Comparison of ENCODE assay signal across 9 cellular contexts in genomic region chr20:18466894-18467678, GRCh38.
A peak's percentile ranks its signal among the peaks of the same experiment; 100 is the strongest.
DNase-seq lines count a peak whose midpoint lies in the region; ATAC-seq and FAIRE-seq lines count a peak whose summit lies in the region.
"Had no signal": no experiment of that assay in that cellular context is flagged by ENCODE, and none has a peak within 500 bp of the region (broad histone marks: within the 10 kb centered on the region; RNA-seq: fewer than 3 reads in every experiment).

TSS of gene DZANK1 (minus strand) at chr20:18467030. CDS start at chr20:18465358, 1,672 bp downstream.
TSS of gene POLR3F (plus strand) at chr20:18467390. CDS start at chr20:18467507, 117 bp downstream.

- FAIRE-seq in islet of Langerhans (lab: Jason Lieb, UNC), result peak; percentile 76
- FAIRE-seq: colon had no signal

- ATAC-seq in GM19043 (IDR thresholded peaks at IDR 0.05; ENCODE audit: low read depth, unreplicated experiment), result peak; percentile 94
- peak; percentile 95 for ATAC-seq in HG03354 (IDR thresholded peaks at IDR 0.05; ENCODE audit: poor library complexity, severe bottlenecking, unreplicated experiment)
- peak; percentile 99 for ATAC-seq in activated CD4-positive, CD25-positive, alpha-beta regulatory T cell treated with anti-CD3 and anti-CD28 coated beads, Interleukin-2, amount 50 U/mL, for 24 hours

- DNase-seq in AG20443 (ENCODE audit: low spot score), result peak; percentile 99
- DNase-seq in NCI-H446 (lab: John Stamatoyannopoulos, UW), result peak; percentile 87 to 96
- DNase-seq in cerebellar cortex (ENCODE audit: low spot score), result peak; percentile 98
- DNase-seq in stimulated activated CD4-positive, alpha-beta T cell treated with anti-CD3 and anti-CD28 coated beads, Interleukin-12 subunit alpha, Interleukin-12 subunit beta, amount 100 ng/mL, for 24 hours (ENCODE audit: low read depth in 2 of 2), result peak; percentile 87 to 93

Comparison
In these comparisons a context has a peak if more than half of its experiments do, and no peak if none do; other contexts are left out.
1. Peak in every context shown above with its lines: DNase-seq and ATAC-seq.